In genomic region chr6:3232017-3232838, GRCh38 we compare ENCODE assay signal across 8 cellular contexts. TPM values are rescaled to one million over a fixed set of nuclear protein-coding genes. Genes with fewer than 3 reads are reported as not detected.
A peak's percentile ranks its signal among the peaks of the same experiment; 100 is the strongest.
DNase-seq lines count a peak whose midpoint lies in the region; ATAC-seq and TF ChIP-seq lines count a peak whose summit lies in the region.

No MANE protein-coding gene starts in this region.

- peaks cover 34 to 47% (median 42%) of the 10 kb centered on the region in 3 donors for H3K4me1 Mint-ChIP-seq in naive B cell

- no peak overlapping the region for H3K27ac ChIP-seq in AG04450 (ENCODE audit: low read depth, low read length)
- H3K27ac ChIP-seq in colonic mucosa, result no peak overlapping the region

- CTCF ChIA-PET in AG04450 (lab: Charles Lee), result interaction anchor here (1.0 to 2.3 kb wide), 2 partner anchors 19 to 74 kb away, joined by 3 to 9 read pairs; no protein-coding TSS in a partner anchor

- intact Hi-C loops in colonic mucosa (cut with DNase I), result no loop called here

- H3K9me3 ChIP-seq in AG04450 (ENCODE audit: control insufficient read depth, insufficient read depth, low read length), result no peaks in the 10 kb centered on the region; the same call in 1 of the 2 replicates
- H3K9me3 ChIP-seq in colonic mucosa, result no peaks in the 10 kb centered on the region

- peaks cover 0 to 8% of the 10 kb centered on the region in 2 donors for H3K36me3 Mint-ChIP-seq in naive B cell

- H3K4me3 Mint-ChIP-seq in naive B cell, result peak overlapping the region; percentile 29 to 94 (median 78)

- peak overlapping the region; percentile 12 to 54 for H3K9ac ChIP-seq in colonic mucosa (ENCODE audit: low read depth in 2 of 2, low read length in 2 of 2)

- peaks cover 0 to 3% (median 0%) of the 10 kb centered on the region in 7 donors for H3K9me3 Mint-ChIP-seq in naive B cell

- ATAC-seq in naive B cell (ENCODE audit: low read depth in 2 of 2) (no peak), GM18870 (IDR thresholded peaks at IDR 0.05; ENCODE audit: unreplicated experiment) (no peak), HG03571 (IDR thresholded peaks at IDR 0.05; ENCODE audit: unreplicated experiment) (no peak)

- no peak for TF ChIP-seq CTCF in AG04450 (IDR thresholded peaks at IDR 0.05; ENCODE audit: low read depth, low read length)
- TF ChIP-seq CTCF in colonic mucosa (IDR thresholded peaks at IDR 0.05), result no peak

- peak overlapping the region; percentile 65 for H3K4me3 ChIP-seq in AG04450 (ENCODE audit: low read depth, low read length)
- peak overlapping the region; percentile 41 for H3K4me3 ChIP-seq in colonic mucosa

- POLR2A ChIA-PET in AG04450 (lab: Yijun Ruan, JAX), result interaction anchor here (1.6 kb wide), 1 partner anchor 15 kb away, joined by 10 read pairs; no protein-coding TSS in a partner anchor

- peaks cover 60 to 90% (median 82%) of the 10 kb centered on the region in 3 donors for H3K27me3 Mint-ChIP-seq in naive B cell

- DNase-seq in AG04450 (ENCODE audit: low read depth, low spot score) (no peak), NCI-H1694 (lab: John Stamatoyannopoulos, UW) (peak; percentile 16), colonic mucosa (no peak), naive B cell (no peak), NCI-H1048 (lab: John Stamatoyannopoulos, UW) (no peak)
- no peak for DNase-seq in activated effector memory CD4-positive, alpha-beta T cell treated with Interleukin-2 at 50 U/mL for 16 hours

- peaks cover 81% of the 10 kb centered on the region for H3K27me3 ChIP-seq in AG04450 (ENCODE audit: control insufficient read depth, insufficient read depth, low read length)
- peaks cover 69% of the 10 kb centered on the region for H3K27me3 ChIP-seq in colonic mucosa

- H3K36me3 ChIP-seq in colonic mucosa, result no peaks in the 10 kb centered on the region

- H3K4me1 ChIP-seq in colonic mucosa, result peaks cover 22% of the 10 kb centered on the region

- peak overlapping the region in 2 of 6 donors; percentile 12 to 29 for H3K27ac Mint-ChIP-seq in naive B cell

RNA-seq across cellular contexts. Expression of gene TUBB2B, which starts 4.8 kb away (rescaled TPM):
- 4.7 and 6.1 TPM in 2 replicates for polyA plus RNA-seq in AG04450 (2011; rRNA removed)
- polyA minus RNA-seq in AG04450 (2011; rRNA and poly(A)+ RNA removed), result 4.6 and 10.3 TPM in 2 replicates
- 1 to 10 TPM; 2.3 to 5.8 TPM for total RNA-seq in colonic mucosa
- polyA plus RNA-seq in naive B cell (ENCODE audit: low read depth in 6 of 6), result under 1 TPM in 3 of 6 donors, not detected in 3; 0.15 to 0.83 (median 0.36) TPM

RNA-seq across cellular contexts. Expression of gene PSMG4, which starts 26.5 kb away (rescaled TPM):
- 15.3 and 15.8 TPM in 2 replicates for polyA plus RNA-seq in AG04450 (2011; rRNA removed)
- polyA minus RNA-seq in AG04450 (2011; rRNA and poly(A)+ RNA removed), result 9.1 and 11.5 TPM in 2 replicates
- 10 to 100 TPM; 10.0 to 21.6 TPM for total RNA-seq in colonic mucosa
- 10 to 100 TPM; 37.9 to 63.0 (median 51.5) TPM for polyA plus RNA-seq in naive B cell (ENCODE audit: low read depth in 6 of 6)
